ENCODE assay signal across 21 cellular contexts in genomic region chr9:124502711-124503702, GRCh38. TPM values are rescaled to one million over a fixed set of nuclear protein-coding genes. Genes with fewer than 3 reads are reported as not detected.
DNase-seq lines count a peak whose midpoint lies in the region; ATAC-seq and TF ChIP-seq lines count a peak whose summit lies in the region.
"Had no signal": no experiment of that assay in that cellular context is flagged by ENCODE, and none has a peak within 500 bp of the region (broad histone marks: within the 10 kb centered on the region; RNA-seq: fewer than 3 reads in every experiment).

No MANE protein-coding gene starts in this region.

- no peak overlapping the region for H3K4me2 ChIP-seq in SK-N-SH
- no peak overlapping the region for H3K4me2 ChIP-seq in parathyroid adenoma (ENCODE audit: low read length)

- H3K27ac Mint-ChIP-seq in activated T-helper 17 cell treated with anti-CD3 and anti-CD28 coated beads, Interleukin-2, amount 50 U/mL, for 72 hours = no peak overlapping the region
- H3K27ac Mint-ChIP-seq: activated naive CD8-positive, alpha-beta T cell treated with anti-CD3 and anti-CD28 coated beads for 36 hours; activated T-cell treated with anti-CD3 and anti-CD28 coated beads, Interleukin-2, amount 50 U/mL, for 24 hours had no signal

- no peaks in the 10 kb centered on the region for H3F3A ChIP-seq in SK-N-SH (replicated peaks; ENCODE audit: insufficient read depth)

- H3K27ac ChIP-seq in SK-N-SH (ENCODE audit: low read depth in 2 of 2, low read length in 1 of 2) (no peak overlapping the region), parathyroid adenoma (no peak overlapping the region)
- H3K27ac ChIP-seq: SK-N-MC had no signal

- H3K27me3 ChIP-seq in SK-N-SH (ENCODE audit: insufficient read depth) (peaks cover 51% of the 10 kb centered on the region), iPS-15b (ENCODE audit: control insufficient read depth, insufficient read depth, low read length) (peaks cover 56% of the 10 kb centered on the region), parathyroid adenoma (ENCODE audit: control insufficient read depth, insufficient read depth, low read length) (peaks cover 8% of the 10 kb centered on the region)

- H3K79me2 ChIP-seq in SK-N-SH (ENCODE audit: insufficient read depth) = no peaks in the 10 kb centered on the region
- H3K79me2 ChIP-seq in parathyroid adenoma = no peaks in the 10 kb centered on the region

- 41% methylated on average over 37 of the region's 96 CpGs for WGBS in SK-N-SH (ENCODE audit: low lambda C conversion rate)

- no peaks in the 10 kb centered on the region for H3K9me3 Mint-ChIP-seq in activated T-helper 17 cell treated with anti-CD3 and anti-CD28 coated beads, Interleukin-2, amount 50 U/mL, for 72 hours
- H3K9me3 Mint-ChIP-seq: activated naive CD8-positive, alpha-beta T cell treated with anti-CD3 and anti-CD28 coated beads for 36 hours; activated T-cell treated with anti-CD3 and anti-CD28 coated beads, Interleukin-2, amount 50 U/mL, for 24 hours had no signal

- TF ChIP-seq CTCF in SK-N-SH (IDR thresholded peaks at IDR 0.05) (no peak), parathyroid adenoma (IDR thresholded peaks at IDR 0.05) (no peak)

- peaks cover 5% of the 10 kb centered on the region for H3K4me1 Mint-ChIP-seq in activated T-helper 17 cell treated with anti-CD3 and anti-CD28 coated beads, Interleukin-2, amount 50 U/mL, for 72 hours

- H3K9me3 ChIP-seq in SK-N-SH = no peaks in the 10 kb centered on the region
- no peaks in the 10 kb centered on the region for H3K9me3 ChIP-seq in iPS-15b (ENCODE audit: control insufficient read depth, insufficient read depth, low read length)
- no peaks in the 10 kb centered on the region for H3K9me3 ChIP-seq in parathyroid adenoma (ENCODE audit: control insufficient read depth, low read length)

- no peaks in the 10 kb centered on the region for H3K9me2 ChIP-seq in SK-N-SH

- POLR2A ChIA-PET in SK-N-SH (lab: Yijun Ruan, JAX) = no interaction called here

- no peak overlapping the region for H2AFZ ChIP-seq in SK-N-SH (ENCODE audit: low read depth)
- H2AFZ ChIP-seq in parathyroid adenoma = peak overlapping the region; percentile 42

- H3K4me3 Mint-ChIP-seq in activated T-helper 17 cell treated with anti-CD3 and anti-CD28 coated beads, Interleukin-2, amount 50 U/mL, for 72 hours = peak overlapping the region; percentile 66

- H3K36me3 Mint-ChIP-seq in activated T-helper 17 cell treated with anti-CD3 and anti-CD28 coated beads, Interleukin-2, amount 50 U/mL, for 72 hours (ENCODE audit: low read depth) = peaks cover 5% of the 10 kb centered on the region
- H3K36me3 Mint-ChIP-seq: activated naive CD8-positive, alpha-beta T cell treated with anti-CD3 and anti-CD28 coated beads for 36 hours had no signal

- no peak for TF ChIP-seq RAD21 in SK-N-SH (IDR thresholded peaks at IDR 0.05; ENCODE audit: low read length)

- no peak for TF ChIP-seq EP300 in SK-N-SH (IDR thresholded peaks at IDR 0.05; ENCODE audit: borderline replicate concordance in 1 of 2, low read depth in 1 of 2, low read length in 1 of 2)

- CTCF ChIA-PET in SK-N-SH (lab: Yijun Ruan, JAX) = interaction anchor here (0.9 to 4.1 kb wide), 4 partner anchors 9 to 49 kb away, joined by 3 to 19 read pairs (median 8); no protein-coding TSS in a partner anchor

- H3K9ac ChIP-seq in SK-N-SH (no peak overlapping the region), iPS-15b (ENCODE audit: low read depth, low read length) (no peak overlapping the region), parathyroid adenoma (no peak overlapping the region)

- intact Hi-C loops in sciatic nerve (cut with DNase I) = no loop called here

- DNase-seq in SK-N-SH (peak; percentile 64), sciatic nerve (ENCODE audit: low spot score) (no peak), kidney glomerular epithelial cell (lab: John Stamatoyannopoulos, UW) (no peak)
- DNase-seq: ACHN; activated CD4-positive, alpha-beta T cell treated with anti-CD3 and anti-CD28 coated beads, Interleukin-2, amount 50 U/mL, for 4 hours; activated naive CD8-positive, alpha-beta T cell treated with anti-CD3 and anti-CD28 coated beads for 36 hours; activated T-cell treated with anti-CD3 and anti-CD28 coated beads, Interleukin-2, amount 50 U/mL, for 24 hours; effector memory CD4-positive, alpha-beta T cell; EL; GOT3; hypothalamus; naive B cell; NCI-H1436 treated with DMSO at 0.1 percent for 48 hours; NCI-H69 had no signal

- no peak; the same call in 2 of the 3 replicates for ATAC-seq in SK-N-SH treated with all-trans-retinoic acid at 6 μM for 48 hours
- ATAC-seq in activated T-helper 17 cell treated with anti-CD3 and anti-CD28 coated beads, Interleukin-2, amount 50 U/mL, for 72 hours (replicated peaks) = no peak
- no peak for ATAC-seq in GM21576 (IDR thresholded peaks at IDR 0.05; ENCODE audit: unreplicated experiment)
- no peak for ATAC-seq in sciatic nerve

- H3K4me3 ChIP-seq in SK-N-SH (ENCODE audit: low read depth in 2 of 2, low read length in 1 of 2) = no peak overlapping the region
- peak overlapping the region; percentile 35 for H3K4me3 ChIP-seq in iPS-15b (ENCODE audit: low read depth, low read length)
- H3K4me3 ChIP-seq in parathyroid adenoma (ENCODE audit: low read depth, low read length) = no peak overlapping the region

- no peaks in the 10 kb centered on the region for H4K20me1 ChIP-seq in SK-N-SH (ENCODE audit: insufficient read depth)

- H3K36me3 ChIP-seq in SK-N-SH (replicated peaks in 1 of 2; ENCODE audit: control insufficient read depth in 1 of 2, insufficient read depth in 2 of 2, low read length in 1 of 2) = no peaks in the 10 kb centered on the region
- H3K36me3 ChIP-seq in iPS-15b (ENCODE audit: control insufficient read depth, insufficient read depth, low read length) = no peaks in the 10 kb centered on the region
- H3K36me3 ChIP-seq in parathyroid adenoma (ENCODE audit: control insufficient read depth, insufficient read depth, low read length) = no peaks in the 10 kb centered on the region

- H3K4me1 ChIP-seq in SK-N-SH (ENCODE audit: control insufficient read depth in 1 of 2, insufficient read depth in 2 of 2, low read depth in 1 of 2, low read length in 1 of 2) (no peaks in the 10 kb centered on the region; a peak in 1 of 4 replicates), iPS-15b (ENCODE audit: control insufficient read depth, insufficient read depth, low read length) (no peaks in the 10 kb centered on the region), parathyroid adenoma (no peaks in the 10 kb centered on the region)

- peaks cover 27% of the 10 kb centered on the region for H3K27me3 Mint-ChIP-seq in activated T-helper 17 cell treated with anti-CD3 and anti-CD28 coated beads, Interleukin-2, amount 50 U/mL, for 72 hours

TF ChIP-seq in SK-N-SH, 30 proteins besides CTCF, POLR2A, EP300 and RAD21 (continues in another document):
- TF ChIP-seq RCOR1 (IDR thresholded peaks at IDR 0.05; ENCODE audit: low read length) = no peak
- TF ChIP-seq FOSL2 (IDR thresholded peaks at IDR 0.05; ENCODE audit: borderline replicate concordance, low read depth) = no peak
- no peak for TF ChIP-seq ZBTB33 (IDR thresholded peaks at IDR 0.05; ENCODE audit: borderline replicate concordance, low read depth)

TF ChIP-seq in SK-N-SH treated with all-trans-retinoic acid at 6 μM for 48 hours, 23 proteins besides CTCF, POLR2A, EP300 and RAD21 (continues in another document):
- TF ChIP-seq TCF4 (CRISPR knock-in tag; IDR thresholded peaks at IDR 0.05; ENCODE audit: borderline replicate concordance) (no peak), POU6F1 (CRISPR knock-in tag; IDR thresholded peaks at IDR 0.05; ENCODE audit: borderline replicate concordance, low read depth) (no peak), ZFP3 (CRISPR knock-in tag; IDR thresholded peaks at IDR 0.05) (no peak), SNAI2 (CRISPR knock-in tag; IDR thresholded peaks at IDR 0.05) (no peak), BACH2 (CRISPR knock-in tag; IDR thresholded peaks at IDR 0.05; ENCODE audit: borderline replicate concordance) (no peak), ZC3H10 (CRISPR knock-in tag; IDR thresholded peaks at IDR 0.05) (no peak), CSDC2 (CRISPR knock-in tag; IDR thresholded peaks at IDR 0.05) (no peak), ESRRG (CRISPR knock-in tag; IDR thresholded peaks at IDR 0.05) (no peak), PPARA (CRISPR knock-in tag; IDR thresholded peaks at IDR 0.05; ENCODE audit: borderline replicate concordance) (no peak)

RNA-seq across cellular contexts. Expression of gene NR5A1, which starts 4.2 kb away (rescaled TPM):
- not detected in 2 replicates for polyA plus RNA-seq in SK-N-SH (2012; rRNA removed)
- not detected in 2 replicates for polyA plus RNA-seq in SK-N-SH (2012; cell fraction: cytosol; rRNA removed)
- 0.02 and 0.09 TPM in 2 replicates for polyA plus RNA-seq in SK-N-SH (2012; cell fraction: nucleus; rRNA removed)
- not detected for total RNA-seq in activated T-helper 17 cell treated with anti-CD3 and anti-CD28 coated beads, Interleukin-2, amount 50 U/mL, for 72 hours
- total RNA-seq in sciatic nerve = not detected
- total RNA-seq: activated naive CD8-positive, alpha-beta T cell treated with anti-CD3 and anti-CD28 coated beads for 36 hours; bronchial epithelial cell had no signal

RNA-seq across cellular contexts. Expression of gene ADGRD2, which starts 52.8 kb away (rescaled TPM):
- 0.05 and 0.10 TPM in 2 replicates for polyA plus RNA-seq in SK-N-SH (2012; rRNA removed)
- polyA plus RNA-seq in SK-N-SH (2012; cell fraction: cytosol; rRNA removed) = not detected in 2 replicates
- 0.11 and 0.31 TPM in 2 replicates for polyA plus RNA-seq in SK-N-SH (2012; cell fraction: nucleus; rRNA removed)
- not detected for total RNA-seq in activated T-helper 17 cell treated with anti-CD3 and anti-CD28 coated beads, Interleukin-2, amount 50 U/mL, for 72 hours
- total RNA-seq in sciatic nerve = not detected
- total RNA-seq: activated naive CD8-positive, alpha-beta T cell treated with anti-CD3 and anti-CD28 coated beads for 36 hours; bronchial epithelial cell had no signal
